In the genomic region with DNA sequence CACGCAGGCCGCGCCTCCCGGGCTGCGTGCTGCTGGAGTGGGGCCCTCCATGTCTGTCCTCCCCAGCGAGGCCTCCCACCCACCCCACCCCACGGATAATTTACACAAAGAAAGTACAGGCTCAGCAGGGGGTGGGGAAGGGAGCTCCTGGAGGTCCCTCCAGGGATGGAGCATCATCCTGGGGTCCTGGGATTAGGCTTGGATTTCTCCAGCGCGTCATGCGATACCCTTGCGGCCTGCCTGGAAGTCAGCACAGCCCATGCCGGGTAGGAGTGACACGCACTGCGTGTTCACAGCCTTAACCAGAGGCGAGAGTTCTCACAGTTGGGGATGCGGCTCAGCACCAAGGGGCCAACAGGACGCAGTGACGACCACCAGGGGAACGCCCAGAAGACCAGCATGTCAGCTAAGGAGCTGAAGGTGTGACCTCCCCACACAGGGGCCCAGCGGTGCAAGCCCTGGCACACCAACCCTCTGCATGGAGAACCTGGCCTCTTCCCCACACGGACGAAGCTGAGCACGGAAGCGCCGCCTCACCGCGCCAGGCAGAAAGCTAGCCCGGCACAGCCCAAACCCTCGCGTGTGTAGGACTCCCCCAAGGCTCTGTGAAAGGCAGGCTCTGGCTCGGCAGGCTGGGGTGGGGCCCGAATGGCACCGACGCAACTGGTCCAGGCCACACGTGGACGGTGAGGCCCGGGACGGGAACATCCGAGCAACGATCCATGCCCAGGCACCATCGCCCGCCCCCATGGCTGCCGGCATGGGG, we compare ENCODE assay signal across 33 cellular contexts.
"Had no signal": no experiment of that assay in that cellular context is flagged by ENCODE, and none has a peak within 500 bp of the region (broad histone marks: within the 10 kb centered on the region; RNA-seq: fewer than 3 reads in every experiment).

No MANE protein-coding gene starts in this region.

- H3K27ac ChIP-seq: adrenal gland, ascending aorta, breast epithelium, cardiac muscle cell, colonic mucosa, epithelial cell of prostate, esophagus squamous epithelium, gastroesophageal sphincter, WERI-Rb-1 had no signal

- H3K4me1 ChIP-seq: adrenal gland, ascending aorta, breast epithelium, colonic mucosa, esophagus squamous epithelium, gastroesophageal sphincter had no signal

- ATAC-seq: activated CD4-positive, CD25-positive, alpha-beta regulatory T cell treated with anti-CD3 and anti-CD28 coated beads, Interleukin-2, amount 50 U/mL, for 24 hours; activated CD8-positive, alpha-beta memory T cell treated with anti-CD3 and anti-CD28 coated beads, Interleukin-2, amount 10 ng/mL, durations not matched to agents 7 days and 5 days; activated CD8-positive, alpha-beta T cell treated with anti-CD3 and anti-CD28 coated beads, Interleukin-2, amount 10 ng/mL, durations not matched to agents 7 days and 5 days; activated naive CD8-positive, alpha-beta T cell treated with anti-CD3 and anti-CD28 coated beads, Interleukin-2, amount 50 U/mL, for 24 hours; gastroesophageal sphincter; T-helper 17 cell had no signal

- DNase-seq: activated B cell treated with CpG ODN at 0.5 μM for 24 hours; activated CD4-positive, alpha-beta T cell treated with anti-CD3 and anti-CD28 coated beads for 48 hours; activated CD4-positive, alpha-beta T cell treated with anti-CD3 and anti-CD28 coated beads, Interleukin-2, amount 50 U/mL, for 1 hour; activated CD4-positive, alpha-beta T cell treated with anti-CD3 and anti-CD28 coated beads, Interleukin-2, amount 50 U/mL, for 48 hours; activated CD8-positive, alpha-beta memory T cell treated with anti-CD3 and anti-CD28 coated beads, Interleukin-2, amount 10 ng/mL, durations not matched to agents 7 days and 5 days; activated CD8-positive, alpha-beta memory T cell treated with anti-CD3 and anti-CD28 coated beads, Interleukin-2, amount 50 U/mL, for 4 hours; activated CD8-positive, alpha-beta T cell treated with anti-CD3 and anti-CD28 coated beads, Interleukin-2, amount 10 ng/mL, durations not matched to agents 7 days and 5 days; activated effector memory CD4-positive, alpha-beta T cell treated with anti-CD3 and anti-CD28 coated beads, Interleukin-2, amount 50 U/mL, for 16 hours; activated naive CD4-positive, alpha-beta T cell treated with anti-CD3 and anti-CD28 coated beads for 36 hours; activated naive CD8-positive, alpha-beta T cell treated with anti-CD3 and anti-CD28 coated beads for 36 hours; activated naive CD8-positive, alpha-beta T cell treated with anti-CD3 and anti-CD28 coated beads, Interleukin-2, amount 50 U/mL, for 24 hours; activated T-cell treated with anti-CD3 and anti-CD28 coated beads, Interleukin-2, amount 50 U/mL, for 1 hour; activated T-cell treated with anti-CD3 and anti-CD28 coated beads, Interleukin-2, amount 50 U/mL, for 48 hours; adrenal gland; amygdala; central memory CD4-positive, alpha-beta T cell; cerebellar nuclear complex; colonic mucosa; effector CD8-positive, alpha-beta T cell; esophagus squamous epithelium; foreskin melanocyte; T-helper 1 cell; T-helper 17 cell; T1000; WERI-Rb-1 had no signal

- H3K9me3 ChIP-seq: adrenal gland, ascending aorta, breast epithelium, colonic mucosa, esophagus squamous epithelium, gastroesophageal sphincter had no signal

- H3K27me3 ChIP-seq: adrenal gland, ascending aorta, breast epithelium, cardiac muscle cell, colonic mucosa, esophagus squamous epithelium, gastroesophageal sphincter had no signal

- H3K4me3 ChIP-seq: adrenal gland, ascending aorta, breast epithelium, cardiac muscle cell, colonic mucosa, esophagus squamous epithelium, gastroesophageal sphincter had no signal

- H3K36me3 ChIP-seq: adrenal gland, ascending aorta, breast epithelium, cardiac muscle cell, colonic mucosa, gastroesophageal sphincter, WERI-Rb-1 had no signal

- FAIRE-seq: endometrium, endothelial cell of umbilical vein had no signal
